Comparison of ENCODE assay signal across 15 cellular contexts in the genomic region with DNA sequence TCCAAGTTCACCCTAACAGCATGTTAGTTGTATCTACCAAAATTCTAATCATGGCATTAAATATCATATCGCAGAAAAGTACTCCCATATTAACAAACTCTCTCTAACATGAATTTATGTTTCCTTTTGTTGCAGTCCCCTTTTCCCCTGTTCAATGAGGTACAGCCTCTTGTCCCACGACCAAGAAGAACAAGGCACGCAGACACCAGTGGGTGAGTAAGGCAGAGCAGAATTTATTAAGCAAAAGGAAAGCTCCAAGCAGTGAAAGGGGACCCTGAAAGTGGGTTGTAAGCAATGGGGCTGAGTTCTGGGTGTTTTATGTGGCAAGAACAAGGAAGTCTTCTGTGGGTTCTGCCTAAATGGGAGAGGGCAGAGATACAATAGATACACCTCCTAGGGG.
DNase-seq lines count a peak whose midpoint lies in the region; ATAC-seq, FAIRE-seq and TF ChIP-seq lines count a peak whose summit lies in the region.
"Had no signal": no experiment of that assay in that cellular context is flagged by ENCODE, and none has a peak within 500 bp of the region (broad histone marks: within the 10 kb centered on the region; RNA-seq: fewer than 3 reads in every experiment).

No MANE protein-coding gene starts in this region.

- H3K9ac ChIP-seq in liver (ENCODE audit: low read depth in 1 of 2, low read length in 2 of 2) (no peak overlapping the region), HepG2 (ENCODE audit: insufficient read depth, low read depth, low read length) (no peak overlapping the region), OCI-LY3 (ENCODE audit: low read length) (no peak overlapping the region; the same call in 1 of the 2 replicates), mesenchymal stem cell (ENCODE audit: low read length) (no peak overlapping the region)

- H3K4me3 ChIP-seq in liver (ENCODE audit: low read depth in 1 of 3, low read length in 3 of 3) (peak overlapping the region in 2 of 3 donors; percentile 29 to 49), HepG2 (replicated peaks in 1 of 3; ENCODE audit: insufficient read depth in 1 of 3, low read depth in 2 of 3, low read length in 3 of 3) (no peak overlapping the region), OCI-LY3 (ENCODE audit: low read length) (no peak overlapping the region), mesenchymal stem cell (ENCODE audit: insufficient read depth in 1 of 2, low read depth in 1 of 2, low read length in 2 of 2) (no peak overlapping the region)
- H3K4me3 ChIP-seq: A549 had no signal

- TF ChIP-seq RAD21 in liver (IDR thresholded peaks at IDR 0.05) = no peak
- TF ChIP-seq RAD21 in HepG2 (CRISPR knock-in tag; IDR thresholded peaks at IDR 0.05) = no peak

- intact Hi-C loops in HepG2 (cut with micrococcal nuclease; ENCODE audit: unreplicated experiment) = no loop called here

- no peak overlapping the region for H3K4ac ChIP-seq in mesenchymal stem cell (ENCODE audit: low read depth in 1 of 2, low read length in 2 of 2)

- 91% methylated on average over 3 of the region's 3 CpGs for WGBS in liver
- WGBS in HepG2 (ENCODE audit: low lambda C conversion rate) = 38% methylated on average over 3 of the region's 3 CpGs
- WGBS in mesenchymal stem cell = 97% methylated on average over 3 of the region's 3 CpGs

- H3K4me2 ChIP-seq in HepG2 (ENCODE audit: low read depth, low read length) = no peak overlapping the region
- H3K4me2 ChIP-seq in OCI-LY3 (ENCODE audit: low read length) = peak overlapping the region; percentile 2; the same call in 1 of the 2 replicates
- H3K4me2 ChIP-seq in mesenchymal stem cell (ENCODE audit: low read length, poor library complexity, severe bottlenecking) = no peak overlapping the region
- H3K4me2 ChIP-seq: A549 had no signal

- H2AFZ ChIP-seq in HepG2 (ENCODE audit: low read length) = no peak overlapping the region
- H2AFZ ChIP-seq in OCI-LY3 (ENCODE audit: low read depth, low read length) = no peak overlapping the region
- H2AFZ ChIP-seq in mesenchymal stem cell (ENCODE audit: low read depth, low read length) = no peak overlapping the region

- H3K4me1 ChIP-seq in liver (ENCODE audit: control insufficient read depth in 4 of 4, insufficient read depth in 4 of 4, low read length in 3 of 4) (no peaks in the 10 kb centered on the region), HepG2 (ENCODE audit: insufficient read depth, low read length) (no peaks in the 10 kb centered on the region), OCI-LY3 (ENCODE audit: low read length) (peaks cover 70% of the 10 kb centered on the region), mesenchymal stem cell (ENCODE audit: control insufficient read depth, insufficient read depth, low read depth, low read length) (peaks cover 6% of the 10 kb centered on the region)
- H3K4me1 ChIP-seq: BE2C had no signal

- H2BK12ac ChIP-seq in mesenchymal stem cell (ENCODE audit: low read length in 2 of 2) = peak overlapping the region in 1 of 2 experiments; percentile 63

- H3K79me2 ChIP-seq in HepG2 (ENCODE audit: insufficient read depth, low read length) = no peaks in the 10 kb centered on the region
- H3K79me2 ChIP-seq in OCI-LY3 (ENCODE audit: low read length) = no peaks in the 10 kb centered on the region

- no peaks in the 10 kb centered on the region for H3K79me1 ChIP-seq in mesenchymal stem cell (replicated peaks; ENCODE audit: low read length, poor library complexity, severe bottlenecking)

- ATAC-seq in HepG2 = no peak
- ATAC-seq: A549 had no signal

- H3K27ac ChIP-seq in liver (ENCODE audit: low read depth in 1 of 2, low read length in 2 of 2) = no peak overlapping the region
- H3K27ac ChIP-seq in HepG2 (ENCODE audit: extremely low read length, insufficient read depth, low read length) = no peak overlapping the region
- H3K27ac ChIP-seq in OCI-LY3 (ENCODE audit: low read length) = peak overlapping the region; percentile 70
- H3K27ac ChIP-seq in mesenchymal stem cell (ENCODE audit: low read length, poor library complexity, severe bottlenecking) = no peak overlapping the region
- H3K27ac ChIP-seq: A549, C4-2B had no signal

- no peaks in the 10 kb centered on the region for H3K36me3 ChIP-seq in liver (ENCODE audit: control insufficient read depth in 4 of 4, insufficient read depth in 3 of 4, low read depth in 1 of 4, low read length in 3 of 4)
- no peaks in the 10 kb centered on the region for H3K36me3 ChIP-seq in HepG2 (replicated peaks in 1 of 2; ENCODE audit: control insufficient read depth in 1 of 2, insufficient read depth in 2 of 2, low read length in 2 of 2)
- peaks cover 30% of the 10 kb centered on the region for H3K36me3 ChIP-seq in OCI-LY3 (replicated peaks; ENCODE audit: low read depth, low read length)
- H3K36me3 ChIP-seq in mesenchymal stem cell (ENCODE audit: control insufficient read depth in 1 of 2, insufficient read depth in 2 of 2, low read depth in 1 of 2, low read length in 2 of 2) = no peaks in the 10 kb centered on the region
- H3K36me3 ChIP-seq: BE2C had no signal

- no peak for DNase-seq in HepG2 (ENCODE audit: low spot score)
- DNase-seq in mesenchymal stem cell = no peak
- DNase-seq in activated gamma-delta T cell treated with Interleukin-2 at 50 U/mL for 16 hours = no peak
- no peak for DNase-seq in T-helper 9 cell
- DNase-seq: BE2C; CD4-positive, alpha-beta memory T cell; DND-41; GDM1; GOT3; H9 had no signal

- no peak for FAIRE-seq in HepG2 (lab: Jason Lieb, UNC)
- FAIRE-seq: A549, GM12892 had no signal

- no peak overlapping the region for H2AK5ac ChIP-seq in mesenchymal stem cell (ENCODE audit: low read length, severe bottlenecking)

- H4K20me1 ChIP-seq in HepG2 (ENCODE audit: insufficient read depth, low read length) (no peaks in the 10 kb centered on the region), OCI-LY3 (ENCODE audit: insufficient read depth, low read length) (no peaks in the 10 kb centered on the region)

- TF ChIP-seq POLR2A in HepG2 (IDR thresholded peaks at IDR 0.05; ENCODE audit: insufficient read depth in 1 of 2, low read depth in 2 of 2, low read length in 2 of 2) = no peak

- no peak overlapping the region for H2BK5ac ChIP-seq in mesenchymal stem cell (ENCODE audit: low read depth, low read length, poor library complexity, severe bottlenecking)

- no peak overlapping the region for H3K14ac ChIP-seq in mesenchymal stem cell (ENCODE audit: low read length in 2 of 2)

- TF ChIP-seq CTCF in liver (IDR thresholded peaks at IDR 0.05; ENCODE audit: low read depth, low read length, missing input control) (no peak), HepG2 (CRISPR knock-in tag; IDR thresholded peaks at IDR 0.05) (no peak), OCI-LY3 (IDR thresholded peaks at IDR 0.05; ENCODE audit: low read depth, low read length) (no peak)

- H4K91ac ChIP-seq in mesenchymal stem cell (ENCODE audit: low read length) = peak overlapping the region; percentile 15

- no peak overlapping the region for H3K23ac ChIP-seq in mesenchymal stem cell (ENCODE audit: low read length in 2 of 2)

- peak overlapping the region; percentile 41 for H4K8ac ChIP-seq in mesenchymal stem cell (ENCODE audit: low read length)

- in situ Hi-C loops in HepG2 (cut with HindIII; ENCODE audit: extremely low pct_ligation_motif_present, low pct_unique_long_range_greater_than_20kb) = no loop called here

- TF ChIP-seq EP300 in HepG2 (IDR thresholded peaks at IDR 0.05; ENCODE audit: low read depth in 2 of 2, low read length in 2 of 2) = no peak
- no peak for TF ChIP-seq EP300 in HepG2 (CRISPR knock-in tag; IDR thresholded peaks at IDR 0.05; ENCODE audit: borderline replicate concordance)

- H3K9me3 ChIP-seq in liver (ENCODE audit: control insufficient read depth in 4 of 4, low read length in 3 of 4) = peaks cover 2 to 8% (median 7%) of the 10 kb centered on the region in 4 donors
- H3K9me3 ChIP-seq in HepG2 (ENCODE audit: low read length) = peaks cover 11% of the 10 kb centered on the region
- peaks cover 15% of the 10 kb centered on the region for H3K9me3 ChIP-seq in OCI-LY3 (ENCODE audit: insufficient read depth, low read length)
- H3K9me3 ChIP-seq in mesenchymal stem cell (ENCODE audit: control insufficient read depth, low read length) = peaks cover 8% of the 10 kb centered on the region
- H3K9me3 ChIP-seq: BE2C had no signal

- H3K27me3 ChIP-seq in liver (ENCODE audit: control insufficient read depth in 4 of 4, insufficient read depth in 4 of 4, low read length in 3 of 4) (no peaks in the 10 kb centered on the region), HepG2 (ENCODE audit: control insufficient read depth in 1 of 2, insufficient read depth in 2 of 2, low read length in 2 of 2) (no peaks in the 10 kb centered on the region), OCI-LY3 (ENCODE audit: low read depth, low read length) (no peaks in the 10 kb centered on the region), mesenchymal stem cell (ENCODE audit: control insufficient read depth in 1 of 2, insufficient read depth in 1 of 2, low read length in 2 of 2) (no peaks in the 10 kb centered on the region)
- H3K27me3 ChIP-seq: BE2C had no signal

- no TSS peak for BruUV-seq in HepG2 (replicated peaks; lab: Mats Ljungman, UMichigan)

- H3K18ac ChIP-seq in mesenchymal stem cell (ENCODE audit: low read depth in 1 of 2, low read length in 2 of 2) = peak overlapping the region in 1 of 2 experiments; percentile 17

- peak overlapping the region; percentile 69 for H2BK15ac ChIP-seq in mesenchymal stem cell (ENCODE audit: low read depth, poor library complexity, severe bottlenecking)

- POLR2A ChIA-PET in HepG2 (lab: Yijun Ruan, JAX) = no interaction called here

- CTCF ChIA-PET in HepG2 (lab: Yijun Ruan, JAX; ENCODE audit: low intra/inter-chr PET ratio, low total read pairs) = no interaction called here

- H2BK120ac ChIP-seq in mesenchymal stem cell (ENCODE audit: low read depth, low read length) = no peak overlapping the region

TF ChIP-seq in liver, 16 proteins besides CTCF, POLR2A, EP300 and RAD21 (continues in another document):
- TF ChIP-seq EGR1 (IDR thresholded peaks at IDR 0.05; ENCODE audit: low read depth in 2 of 2) (no peak), HNF4A (conservative IDR thresholded peaks at IDR 0.05) (no peak), YY1 (IDR thresholded peaks at IDR 0.05) (no peak), NR2F2 (IDR thresholded peaks at IDR 0.05) (no peak), SP1 (IDR thresholded peaks at IDR 0.05) (no peak), GABPA (IDR thresholded peaks at IDR 0.05 in 1 of 2, conservative IDR thresholded peaks at IDR 0.05 in 1 of 2) (no peak)

TF ChIP-seq in HepG2, 621 proteins besides CTCF, POLR2A, EP300 and RAD21 (continues in another document):
- TF ChIP-seq, protein P1, sequence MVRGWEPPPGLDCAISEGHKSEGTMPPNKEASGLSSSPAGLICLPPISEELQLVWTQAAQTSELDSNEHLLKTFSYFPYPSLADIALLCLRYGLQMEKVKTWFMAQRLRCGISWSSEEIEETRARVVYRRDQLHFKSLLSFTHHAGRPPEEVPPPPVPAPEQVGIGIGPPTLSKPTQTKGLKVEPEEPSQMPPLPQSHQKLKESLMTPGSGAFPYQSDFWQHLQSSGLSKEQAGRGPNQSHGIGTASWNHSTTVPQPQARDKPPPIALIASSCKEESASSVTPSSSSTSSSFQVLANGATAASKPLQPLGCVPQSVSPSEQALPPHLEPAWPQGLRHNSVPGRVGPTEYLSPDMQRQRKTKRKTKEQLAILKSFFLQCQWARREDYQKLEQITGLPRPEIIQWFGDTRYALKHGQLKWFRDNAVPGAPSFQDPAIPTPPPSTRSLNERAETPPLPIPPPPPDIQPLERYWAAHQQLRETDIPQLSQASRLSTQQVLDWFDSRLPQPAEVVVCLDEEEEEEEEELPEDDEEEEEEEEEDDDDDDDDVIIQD (CRISPR knock-in tag; IDR thresholded peaks at IDR 0.05; ENCODE audit: low read depth) = no peak

Comparison
In these comparisons a context has a peak if more than half of its experiments do, and no peak if none do; other contexts are left out.
1. H3K4me3 ChIP-seq: peak in liver (2 of 3); none in HepG2 (0 of 3), OCI-LY3 (single experiment) and mesenchymal stem cell (0 of 2).